ENCODE assay signal across 1 cellular context in genomic region chr16:46746821-46747776, GRCh38.
TF ChIP-seq lines count a peak whose summit lies in the region.

No MANE protein-coding gene starts in this region.

TF ChIP-seq in HepG2, 621 proteins besides CTCF, POLR2A, EP300 and RAD21 (continued from another document and continues in another):
- TF ChIP-seq, protein P1, sequence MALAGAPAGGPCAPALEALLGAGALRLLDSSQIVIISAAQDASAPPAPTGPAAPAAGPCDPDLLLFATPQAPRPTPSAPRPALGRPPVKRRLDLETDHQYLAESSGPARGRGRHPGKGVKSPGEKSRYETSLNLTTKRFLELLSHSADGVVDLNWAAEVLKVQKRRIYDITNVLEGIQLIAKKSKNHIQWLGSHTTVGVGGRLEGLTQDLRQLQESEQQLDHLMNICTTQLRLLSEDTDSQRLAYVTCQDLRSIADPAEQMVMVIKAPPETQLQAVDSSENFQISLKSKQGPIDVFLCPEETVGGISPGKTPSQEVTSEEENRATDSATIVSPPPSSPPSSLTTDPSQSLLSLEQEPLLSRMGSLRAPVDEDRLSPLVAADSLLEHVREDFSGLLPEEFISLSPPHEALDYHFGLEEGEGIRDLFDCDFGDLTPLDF (CRISPR knock-in tag; IDR thresholded peaks at IDR 0.05) = no peak
- no peak for TF ChIP-seq NFYC (CRISPR knock-in tag; IDR thresholded peaks at IDR 0.05)
- TF ChIP-seq NFYB (CRISPR knock-in tag; IDR thresholded peaks at IDR 0.05) = no peak
- TF ChIP-seq, protein P2, sequence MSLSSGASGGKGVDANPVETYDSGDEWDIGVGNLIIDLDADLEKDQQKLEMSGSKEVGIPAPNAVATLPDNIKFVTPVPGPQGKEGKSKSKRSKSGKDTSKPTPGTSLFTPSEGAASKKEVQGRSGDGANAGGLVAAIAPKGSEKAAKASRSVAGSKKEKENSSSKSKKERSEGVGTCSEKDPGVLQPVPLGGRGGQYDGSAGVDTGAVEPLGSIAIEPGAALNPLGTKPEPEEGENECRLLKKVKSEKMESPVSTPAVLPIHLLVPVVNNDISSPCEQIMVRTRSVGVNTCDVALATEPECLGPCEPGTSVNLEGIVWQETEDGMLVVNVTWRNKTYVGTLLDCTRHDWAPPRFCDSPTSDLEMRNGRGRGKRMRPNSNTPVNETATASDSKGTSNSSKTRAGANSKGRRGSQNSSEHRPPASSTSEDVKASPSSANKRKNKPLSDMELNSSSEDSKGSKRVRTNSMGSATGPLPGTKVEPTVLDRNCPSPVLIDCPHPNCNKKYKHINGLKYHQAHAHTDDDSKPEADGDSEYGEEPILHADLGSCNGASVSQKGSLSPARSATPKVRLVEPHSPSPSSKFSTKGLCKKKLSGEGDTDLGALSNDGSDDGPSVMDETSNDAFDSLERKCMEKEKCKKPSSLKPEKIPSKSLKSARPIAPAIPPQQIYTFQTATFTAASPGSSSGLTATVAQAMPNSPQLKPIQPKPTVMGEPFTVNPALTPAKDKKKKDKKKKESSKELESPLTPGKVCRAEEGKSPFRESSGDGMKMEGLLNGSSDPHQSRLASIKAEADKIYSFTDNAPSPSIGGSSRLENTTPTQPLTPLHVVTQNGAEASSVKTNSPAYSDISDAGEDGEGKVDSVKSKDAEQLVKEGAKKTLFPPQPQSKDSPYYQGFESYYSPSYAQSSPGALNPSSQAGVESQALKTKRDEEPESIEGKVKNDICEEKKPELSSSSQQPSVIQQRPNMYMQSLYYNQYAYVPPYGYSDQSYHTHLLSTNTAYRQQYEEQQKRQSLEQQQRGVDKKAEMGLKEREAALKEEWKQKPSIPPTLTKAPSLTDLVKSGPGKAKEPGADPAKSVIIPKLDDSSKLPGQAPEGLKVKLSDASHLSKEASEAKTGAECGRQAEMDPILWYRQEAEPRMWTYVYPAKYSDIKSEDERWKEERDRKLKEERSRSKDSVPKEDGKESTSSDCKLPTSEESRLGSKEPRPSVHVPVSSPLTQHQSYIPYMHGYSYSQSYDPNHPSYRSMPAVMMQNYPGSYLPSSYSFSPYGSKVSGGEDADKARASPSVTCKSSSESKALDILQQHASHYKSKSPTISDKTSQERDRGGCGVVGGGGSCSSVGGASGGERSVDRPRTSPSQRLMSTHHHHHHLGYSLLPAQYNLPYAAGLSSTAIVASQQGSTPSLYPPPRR (CRISPR knock-in tag; IDR thresholded peaks at IDR 0.05; ENCODE audit: borderline replicate concordance) = peak; percentile 43; the same call in 1 of the 2 replicates
- TF ChIP-seq, protein P3, sequence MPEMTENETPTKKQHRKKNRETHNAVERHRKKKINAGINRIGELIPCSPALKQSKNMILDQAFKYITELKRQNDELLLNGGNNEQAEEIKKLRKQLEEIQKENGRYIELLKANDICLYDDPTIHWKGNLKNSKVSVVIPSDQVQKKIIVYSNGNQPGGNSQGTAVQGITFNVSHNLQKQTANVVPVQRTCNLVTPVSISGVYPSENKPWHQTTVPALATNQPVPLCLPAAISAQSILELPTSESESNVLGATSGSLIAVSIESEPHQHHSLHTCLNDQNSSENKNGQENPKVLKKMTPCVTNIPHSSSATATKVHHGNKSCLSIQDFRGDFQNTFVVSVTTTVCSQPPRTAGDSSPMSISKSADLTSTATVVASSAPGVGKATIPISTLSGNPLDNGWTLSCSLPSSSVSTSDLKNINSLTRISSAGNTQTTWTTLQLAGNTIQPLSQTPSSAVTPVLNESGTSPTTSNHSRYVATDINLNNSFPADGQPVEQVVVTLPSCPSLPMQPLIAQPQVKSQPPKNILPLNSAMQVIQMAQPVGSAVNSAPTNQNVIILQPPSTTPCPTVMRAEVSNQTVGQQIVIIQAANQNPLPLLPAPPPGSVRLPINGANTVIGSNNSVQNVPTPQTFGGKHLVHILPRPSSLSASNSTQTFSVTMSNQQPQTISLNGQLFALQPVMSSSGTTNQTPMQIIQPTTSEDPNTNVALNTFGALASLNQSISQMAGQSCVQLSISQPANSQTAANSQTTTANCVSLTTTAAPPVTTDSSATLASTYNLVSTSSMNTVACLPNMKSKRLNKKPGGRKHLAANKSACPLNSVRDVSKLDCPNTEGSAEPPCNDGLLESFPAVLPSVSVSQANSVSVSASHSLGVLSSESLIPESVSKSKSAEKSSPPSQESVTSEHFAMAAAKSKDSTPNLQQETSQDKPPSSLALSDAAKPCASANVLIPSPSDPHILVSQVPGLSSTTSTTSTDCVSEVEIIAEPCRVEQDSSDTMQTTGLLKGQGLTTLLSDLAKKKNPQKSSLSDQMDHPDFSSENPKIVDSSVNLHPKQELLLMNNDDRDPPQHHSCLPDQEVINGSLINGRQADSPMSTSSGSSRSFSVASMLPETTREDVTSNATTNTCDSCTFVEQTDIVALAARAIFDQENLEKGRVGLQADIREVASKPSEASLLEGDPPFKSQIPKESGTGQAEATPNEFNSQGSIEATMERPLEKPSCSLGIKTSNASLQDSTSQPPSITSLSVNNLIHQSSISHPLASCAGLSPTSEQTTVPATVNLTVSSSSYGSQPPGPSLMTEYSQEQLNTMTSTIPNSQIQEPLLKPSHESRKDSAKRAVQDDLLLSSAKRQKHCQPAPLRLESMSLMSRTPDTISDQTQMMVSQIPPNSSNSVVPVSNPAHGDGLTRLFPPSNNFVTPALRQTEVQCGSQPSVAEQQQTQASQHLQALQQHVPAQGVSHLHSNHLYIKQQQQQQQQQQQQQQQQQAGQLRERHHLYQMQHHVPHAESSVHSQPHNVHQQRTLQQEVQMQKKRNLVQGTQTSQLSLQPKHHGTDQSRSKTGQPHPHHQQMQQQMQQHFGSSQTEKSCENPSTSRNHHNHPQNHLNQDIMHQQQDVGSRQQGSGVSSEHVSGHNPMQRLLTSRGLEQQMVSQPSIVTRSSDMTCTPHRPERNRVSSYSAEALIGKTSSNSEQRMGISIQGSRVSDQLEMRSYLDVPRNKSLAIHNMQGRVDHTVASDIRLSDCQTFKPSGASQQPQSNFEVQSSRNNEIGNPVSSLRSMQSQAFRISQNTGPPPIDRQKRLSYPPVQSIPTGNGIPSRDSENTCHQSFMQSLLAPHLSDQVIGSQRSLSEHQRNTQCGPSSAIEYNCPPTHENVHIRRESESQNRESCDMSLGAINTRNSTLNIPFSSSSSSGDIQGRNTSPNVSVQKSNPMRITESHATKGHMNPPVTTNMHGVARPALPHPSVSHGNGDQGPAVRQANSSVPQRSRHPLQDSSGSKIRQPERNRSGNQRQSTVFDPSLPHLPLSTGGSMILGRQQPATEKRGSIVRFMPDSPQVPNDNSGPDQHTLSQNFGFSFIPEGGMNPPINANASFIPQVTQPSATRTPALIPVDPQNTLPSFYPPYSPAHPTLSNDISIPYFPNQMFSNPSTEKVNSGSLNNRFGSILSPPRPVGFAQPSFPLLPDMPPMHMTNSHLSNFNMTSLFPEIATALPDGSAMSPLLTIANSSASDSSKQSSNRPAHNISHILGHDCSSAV (CRISPR knock-in tag; IDR thresholded peaks at IDR 0.05; ENCODE audit: borderline replicate concordance) = no peak
- TF ChIP-seq, protein P4, sequence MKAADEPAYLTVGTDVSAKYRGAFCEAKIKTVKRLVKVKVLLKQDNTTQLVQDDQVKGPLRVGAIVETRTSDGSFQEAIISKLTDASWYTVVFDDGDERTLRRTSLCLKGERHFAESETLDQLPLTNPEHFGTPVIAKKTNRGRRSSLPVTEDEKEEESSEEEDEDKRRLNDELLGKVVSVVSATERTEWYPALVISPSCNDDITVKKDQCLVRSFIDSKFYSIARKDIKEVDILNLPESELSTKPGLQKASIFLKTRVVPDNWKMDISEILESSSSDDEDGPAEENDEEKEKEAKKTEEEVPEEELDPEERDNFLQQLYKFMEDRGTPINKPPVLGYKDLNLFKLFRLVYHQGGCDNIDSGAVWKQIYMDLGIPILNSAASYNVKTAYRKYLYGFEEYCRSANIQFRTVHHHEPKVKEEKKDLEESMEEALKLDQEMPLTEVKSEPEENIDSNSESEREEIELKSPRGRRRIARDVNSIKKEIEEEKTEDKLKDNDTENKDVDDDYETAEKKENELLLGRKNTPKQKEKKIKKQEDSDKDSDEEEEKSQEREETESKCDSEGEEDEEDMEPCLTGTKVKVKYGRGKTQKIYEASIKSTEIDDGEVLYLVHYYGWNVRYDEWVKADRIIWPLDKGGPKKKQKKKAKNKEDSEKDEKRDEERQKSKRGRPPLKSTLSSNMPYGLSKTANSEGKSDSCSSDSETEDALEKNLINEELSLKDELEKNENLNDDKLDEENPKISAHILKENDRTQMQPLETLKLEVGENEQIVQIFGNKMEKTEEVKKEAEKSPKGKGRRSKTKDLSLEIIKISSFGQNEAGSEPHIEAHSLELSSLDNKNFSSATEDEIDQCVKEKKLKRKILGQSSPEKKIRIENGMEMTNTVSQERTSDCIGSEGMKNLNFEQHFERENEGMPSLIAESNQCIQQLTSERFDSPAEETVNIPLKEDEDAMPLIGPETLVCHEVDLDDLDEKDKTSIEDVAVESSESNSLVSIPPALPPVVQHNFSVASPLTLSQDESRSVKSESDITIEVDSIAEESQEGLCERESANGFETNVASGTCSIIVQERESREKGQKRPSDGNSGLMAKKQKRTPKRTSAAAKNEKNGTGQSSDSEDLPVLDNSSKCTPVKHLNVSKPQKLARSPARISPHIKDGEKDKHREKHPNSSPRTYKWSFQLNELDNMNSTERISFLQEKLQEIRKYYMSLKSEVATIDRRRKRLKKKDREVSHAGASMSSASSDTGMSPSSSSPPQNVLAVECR (CRISPR knock-in tag; IDR thresholded peaks at IDR 0.05; ENCODE audit: borderline replicate concordance) = peak; percentile 54; the same call in 1 of the 2 replicates
- 0 out of 2 replicates have a peak, but pooled peaks have one; percentile 24 for TF ChIP-seq DMAP1 (CRISPR knock-in tag; IDR thresholded peaks at IDR 0.05)
- no peak for TF ChIP-seq SMAD1 (CRISPR knock-in tag; IDR thresholded peaks at IDR 0.05; ENCODE audit: borderline replicate concordance, low read depth)
- TF ChIP-seq, protein P5, sequence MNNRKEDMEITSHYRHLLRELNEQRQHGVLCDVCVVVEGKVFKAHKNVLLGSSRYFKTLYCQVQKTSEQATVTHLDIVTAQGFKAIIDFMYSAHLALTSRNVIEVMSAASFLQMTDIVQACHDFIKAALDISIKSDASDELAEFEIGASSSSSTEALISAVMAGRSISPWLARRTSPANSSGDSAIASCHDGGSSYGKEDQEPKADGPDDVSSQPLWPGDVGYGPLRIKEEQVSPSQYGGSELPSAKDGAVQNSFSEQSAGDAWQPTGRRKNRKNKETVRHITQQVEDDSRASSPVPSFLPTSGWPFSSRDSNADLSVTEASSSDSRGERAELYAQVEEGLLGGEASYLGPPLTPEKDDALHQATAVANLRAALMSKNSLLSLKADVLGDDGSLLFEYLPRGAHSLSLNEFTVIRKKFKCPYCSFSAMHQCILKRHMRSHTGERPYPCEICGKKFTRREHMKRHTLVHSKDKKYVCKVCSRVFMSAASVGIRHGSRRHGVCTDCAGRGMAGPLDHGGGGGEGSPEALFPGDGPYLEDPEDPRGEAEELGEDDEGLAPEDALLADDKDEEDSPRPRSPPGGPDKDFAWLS (CRISPR knock-in tag; IDR thresholded peaks at IDR 0.05; ENCODE audit: borderline replicate concordance) = no peak
- TF ChIP-seq IRF2 (CRISPR knock-in tag; IDR thresholded peaks at IDR 0.05) = no peak
- no peak for TF ChIP-seq MZF1 (CRISPR knock-in tag; IDR thresholded peaks at IDR 0.05; ENCODE audit: borderline replicate concordance)
- peak; percentile 43; the same call in 1 of the 2 replicates for TF ChIP-seq KDM5B (CRISPR knock-in tag; IDR thresholded peaks at IDR 0.05; ENCODE audit: borderline replicate concordance)
- TF ChIP-seq ZNF781 (CRISPR knock-in tag; IDR thresholded peaks at IDR 0.05; ENCODE audit: borderline replicate concordance, not compliant biosample characterization) = no peak
- TF ChIP-seq NFKBIZ (CRISPR knock-in tag; IDR thresholded peaks at IDR 0.05) = no peak
- no peak for TF ChIP-seq ZNF124 (CRISPR knock-in tag; IDR thresholded peaks at IDR 0.05)
- TF ChIP-seq PHF8 (CRISPR knock-in tag; IDR thresholded peaks at IDR 0.05) = no peak
- no peak for TF ChIP-seq ZBTB40 (IDR thresholded peaks at IDR 0.05)
- no peak; the same call in 1 of the 2 replicates for TF ChIP-seq ZBTB40 (CRISPR knock-in tag; IDR thresholded peaks at IDR 0.05)
